In genomic region chr9:5470816-5471215, GRCh38 we compare ENCODE assay signal across 24 cellular contexts. TPM values are rescaled to one million over a fixed set of nuclear protein-coding genes. Genes with fewer than 3 reads are reported as not detected.
DNase-seq lines count a peak whose midpoint lies in the region; ATAC-seq and TF ChIP-seq lines count a peak whose summit lies in the region.
"Had no signal": no experiment of that assay in that cellular context is flagged by ENCODE, and none has a peak within 500 bp of the region (broad histone marks: within the 10 kb centered on the region; RNA-seq: fewer than 3 reads in every experiment).

No MANE protein-coding gene starts in this region.

- peaks cover 23% of the 10 kb centered on the region for H3K4me1 Mint-ChIP-seq in activated CD4-positive, alpha-beta T cell treated with anti-CD3 and anti-CD28 coated beads, Interleukin-2, amount 10 ng/mL, durations not matched to agents 24 days and 14 days
- no peaks in the 10 kb centered on the region for H3K4me1 Mint-ChIP-seq in activated naive CD4-positive, alpha-beta T cell treated with anti-CD3 and anti-CD28 coated beads, Interleukin-2, amount 10 ng/mL, durations not matched to agents 7 days and 5 days
- peaks cover 8 to 27% of the 10 kb centered on the region in 2 donors for H3K4me1 Mint-ChIP-seq in stimulated activated naive B cell treated with anti-CD40 and anti-IgM and Interleukin-4, amounts not matched to agents 10 μg/mL and 1 μg/mL and 100 μg/mL, for 72 hours

- no peak for TF ChIP-seq CTCF in left lung (IDR thresholded peaks at IDR 0.05)

- peaks cover 59% of the 10 kb centered on the region for H3K36me3 Mint-ChIP-seq in activated CD4-positive, alpha-beta T cell treated with anti-CD3 and anti-CD28 coated beads, Interleukin-2, amount 10 ng/mL, durations not matched to agents 24 days and 14 days (ENCODE audit: low read depth)
- H3K36me3 Mint-ChIP-seq in activated naive CD4-positive, alpha-beta T cell treated with anti-CD3 and anti-CD28 coated beads, Interleukin-2, amount 50 U/mL, for 72 hours, result peaks cover 39 to 53% of the 10 kb centered on the region in 2 donors
- peaks cover 36% of the 10 kb centered on the region for H3K36me3 Mint-ChIP-seq in activated naive CD4-positive, alpha-beta T cell treated with anti-CD3 and anti-CD28 coated beads, Interleukin-2, amount 10 ng/mL, durations not matched to agents 7 days and 5 days
- peaks cover 28 to 47% of the 10 kb centered on the region in 2 donors for H3K36me3 Mint-ChIP-seq in stimulated activated naive B cell treated with anti-CD40 and anti-IgM and Interleukin-4, amounts not matched to agents 10 μg/mL and 1 μg/mL and 100 μg/mL, for 72 hours
- H3K36me3 Mint-ChIP-seq: CD14-positive monocyte had no signal

- intact Hi-C loops in activated CD4-positive, alpha-beta T cell treated with anti-CD3 and anti-CD28 coated beads, Interleukin-2, amount 10 ng/mL, durations not matched to agents 24 days and 14 days (cut with micrococcal nuclease), result no loop called here
- intact Hi-C loops in left lung (cut with DNase I), result no loop called here

- H3K27me3 Mint-ChIP-seq in activated CD4-positive, alpha-beta T cell treated with anti-CD3 and anti-CD28 coated beads, Interleukin-2, amount 10 ng/mL, durations not matched to agents 24 days and 14 days, result no peaks in the 10 kb centered on the region
- no peaks in the 10 kb centered on the region for H3K27me3 Mint-ChIP-seq in activated naive CD4-positive, alpha-beta T cell treated with anti-CD3 and anti-CD28 coated beads, Interleukin-2, amount 10 ng/mL, durations not matched to agents 7 days and 5 days
- no peaks in the 10 kb centered on the region for H3K27me3 Mint-ChIP-seq in stimulated activated naive B cell treated with anti-CD40 and anti-IgM and Interleukin-4, amounts not matched to agents 10 μg/mL and 1 μg/mL and 100 μg/mL, for 72 hours
- H3K27me3 Mint-ChIP-seq: CD8-positive, alpha-beta memory T cell had no signal

- no peaks in the 10 kb centered on the region for H3K27me3 ChIP-seq in left lung
- H3K27me3 ChIP-seq: BE2C, MG63 had no signal

- ATAC-seq in activated naive CD4-positive, alpha-beta T cell treated with anti-CD3 and anti-CD28 coated beads, Interleukin-2, amount 50 U/mL, for 72 hours, result peak; percentile 61 to 78
- no peak for ATAC-seq in stimulated activated naive B cell treated with anti-CD40 and anti-IgM and Interleukin-4, amounts not matched to agents 10 μg/mL and 1 μg/mL and 100 μg/mL, for 72 hours (replicated peaks)
- no peak for ATAC-seq in left lung

- no peaks in the 10 kb centered on the region for H3K9me3 ChIP-seq in left lung
- H3K9me3 ChIP-seq: BE2C, MG63 had no signal

- CTCF ChIA-PET in activated naive CD4-positive, alpha-beta T cell treated with anti-CD3 and anti-CD28 coated beads, Interleukin-2, amount 10 ng/mL, durations not matched to agents 7 days and 5 days (lab: Charles Lee), result interaction anchor here (0.6 to 0.8 kb wide), 2 partner anchors 134 to 335 kb away, joined by 3 read pairs; no protein-coding TSS in a partner anchor

- DNase-seq in activated CD4-positive, alpha-beta T cell treated with anti-CD3 and anti-CD28 coated beads, Interleukin-2, amount 10 ng/mL, durations not matched to agents 24 days and 14 days, result no peak
- DNase-seq in activated CD4-positive, alpha-beta T cell treated with anti-CD3 and anti-CD28 coated beads, Interleukin-2, amount 50 U/mL, for 4 hours, result no peak
- no peak for DNase-seq in activated naive CD4-positive, alpha-beta T cell treated with anti-CD3 and anti-CD28 coated beads, Interleukin-2, amount 50 U/mL, for 72 hours (ENCODE audit: low spot score in 2 of 2)
- no peak for DNase-seq in activated naive CD4-positive, alpha-beta T cell treated with anti-CD3 and anti-CD28 coated beads, Interleukin-2, amount 10 ng/mL, durations not matched to agents 7 days and 5 days
- DNase-seq in RKO (ENCODE audit: low spot score) (peak; percentile 53), left lung (no peak)
- no peak for DNase-seq in stimulated activated naive B cell treated with anti-CD40 and anti-IgM and Interleukin-4, amounts not matched to agents 10 μg/mL and 1 μg/mL and 100 μg/mL, for 72 hours
- DNase-seq: 8988T; ACHN; BE2C; CD8-positive, alpha-beta memory T cell; DMS 273 treated with DMSO at 0.1 percent for 48 hours; DMS79; GF-D8; IMR-90; KG1; MG63; NCI-H2029; NCI-H446 treated with DMSO at 0.1 percent for 48 hours; NCI-H526 treated with DMSO at 0.1 percent for 48 hours; PC-9; Right ventricle myocardium superior; RPMI8226 had no signal

- H3K9me3 Mint-ChIP-seq in activated CD4-positive, alpha-beta T cell treated with anti-CD3 and anti-CD28 coated beads, Interleukin-2, amount 10 ng/mL, durations not matched to agents 24 days and 14 days, result peaks cover 10% of the 10 kb centered on the region
- H3K9me3 Mint-ChIP-seq in activated naive CD4-positive, alpha-beta T cell treated with anti-CD3 and anti-CD28 coated beads, Interleukin-2, amount 50 U/mL, for 72 hours, result peaks cover 0 to 7% of the 10 kb centered on the region in 2 donors
- H3K9me3 Mint-ChIP-seq in activated naive CD4-positive, alpha-beta T cell treated with anti-CD3 and anti-CD28 coated beads, Interleukin-2, amount 10 ng/mL, durations not matched to agents 7 days and 5 days, result peaks cover 1% of the 10 kb centered on the region
- peaks cover 0 to 2% of the 10 kb centered on the region in 2 donors for H3K9me3 Mint-ChIP-seq in stimulated activated naive B cell treated with anti-CD40 and anti-IgM and Interleukin-4, amounts not matched to agents 10 μg/mL and 1 μg/mL and 100 μg/mL, for 72 hours

- peak overlapping the region; percentile 27 for H3K27ac Mint-ChIP-seq in activated CD4-positive, alpha-beta T cell treated with anti-CD3 and anti-CD28 coated beads, Interleukin-2, amount 10 ng/mL, durations not matched to agents 24 days and 14 days
- no peak overlapping the region for H3K27ac Mint-ChIP-seq in activated naive CD4-positive, alpha-beta T cell treated with anti-CD3 and anti-CD28 coated beads, Interleukin-2, amount 50 U/mL, for 72 hours
- no peak overlapping the region for H3K27ac Mint-ChIP-seq in activated naive CD4-positive, alpha-beta T cell treated with anti-CD3 and anti-CD28 coated beads, Interleukin-2, amount 10 ng/mL, durations not matched to agents 7 days and 5 days
- peak overlapping the region; percentile 76 for H3K27ac Mint-ChIP-seq in stimulated activated naive B cell treated with anti-CD40 and anti-IgM and Interleukin-4, amounts not matched to agents 10 μg/mL and 1 μg/mL and 100 μg/mL, for 72 hours
- H3K27ac Mint-ChIP-seq: CD14-positive monocyte had no signal

- H3K4me3 ChIP-seq in left lung, result no peak overlapping the region
- H3K4me3 ChIP-seq: MG63, PC-9 had no signal

- H3K36me3 ChIP-seq in left lung, result peaks cover 0 to 51% of the 10 kb centered on the region in 2 donors
- H3K36me3 ChIP-seq: BE2C, MG63 had no signal

- H3K4me1 ChIP-seq in left lung, result peaks cover 0 to 9% of the 10 kb centered on the region in 2 donors
- H3K4me1 ChIP-seq: BE2C had no signal

- H3K4me3 Mint-ChIP-seq in activated CD4-positive, alpha-beta T cell treated with anti-CD3 and anti-CD28 coated beads, Interleukin-2, amount 10 ng/mL, durations not matched to agents 24 days and 14 days, result no peak overlapping the region
- H3K4me3 Mint-ChIP-seq in activated naive CD4-positive, alpha-beta T cell treated with anti-CD3 and anti-CD28 coated beads, Interleukin-2, amount 10 ng/mL, durations not matched to agents 7 days and 5 days, result no peak overlapping the region
- no peak overlapping the region for H3K4me3 Mint-ChIP-seq in stimulated activated naive B cell treated with anti-CD40 and anti-IgM and Interleukin-4, amounts not matched to agents 10 μg/mL and 1 μg/mL and 100 μg/mL, for 72 hours
- H3K4me3 Mint-ChIP-seq: CD14-positive monocyte; CD8-positive, alpha-beta memory T cell had no signal

- H3K27ac ChIP-seq in left lung, result no peak overlapping the region
- H3K27ac ChIP-seq: PC-9 had no signal

RNA-seq across cellular contexts. Expression of gene CD274, which starts 20.5 kb away (rescaled TPM):
- total RNA-seq in activated CD4-positive, alpha-beta T cell treated with anti-CD3 and anti-CD28 coated beads, Interleukin-2, amount 10 ng/mL, durations not matched to agents 24 days and 14 days, result 52.1 and 57.6 TPM in 2 replicates
- total RNA-seq in activated naive CD4-positive, alpha-beta T cell treated with anti-CD3 and anti-CD28 coated beads, Interleukin-2, amount 50 U/mL, for 72 hours, result 10 to 100 TPM; 34.5 to 65.5 TPM
- total RNA-seq in left lung, result 10 to 100 TPM in 1 of 2 donors, 1 to 10 TPM in 1; 9.4 to 21.1 TPM

RNA-seq across cellular contexts. Expression of gene PLGRKT, which starts 33.1 kb away (rescaled TPM):
- 53.0 and 54.4 TPM in 2 replicates for total RNA-seq in activated CD4-positive, alpha-beta T cell treated with anti-CD3 and anti-CD28 coated beads, Interleukin-2, amount 10 ng/mL, durations not matched to agents 24 days and 14 days
- total RNA-seq in activated naive CD4-positive, alpha-beta T cell treated with anti-CD3 and anti-CD28 coated beads, Interleukin-2, amount 50 U/mL, for 72 hours, result 10 to 100 TPM; 30.3 to 48.5 TPM
- 10 to 100 TPM; 23.2 to 26.6 TPM for total RNA-seq in left lung

RNA-seq across cellular contexts. Expression of gene PDCD1LG2, which starts 39.5 kb away (rescaled TPM):
- total RNA-seq in activated CD4-positive, alpha-beta T cell treated with anti-CD3 and anti-CD28 coated beads, Interleukin-2, amount 10 ng/mL, durations not matched to agents 24 days and 14 days, result 1.3 and 1.5 TPM in 2 replicates
- total RNA-seq in activated naive CD4-positive, alpha-beta T cell treated with anti-CD3 and anti-CD28 coated beads, Interleukin-2, amount 50 U/mL, for 72 hours, result under 1 TPM; 0.19 to 0.87 TPM
- 1 to 10 TPM; 1.7 to 4.2 TPM for total RNA-seq in left lung

Comparison
In these comparisons a context has a peak if more than half of its experiments do, and no peak if none do; other contexts are left out.
1. H3K27ac Mint-ChIP-seq: peak in activated CD4-positive, alpha-beta T cell treated with anti-CD3 and anti-CD28 coated beads, Interleukin-2, amount 10 ng/mL, durations not matched to agents 24 days and 14 days (single experiment) and stimulated activated naive B cell treated with anti-CD40 and anti-IgM and Interleukin-4, amounts not matched to agents 10 μg/mL and 1 μg/mL and 100 μg/mL, for 72 hours (single experiment); none in activated naive CD4-positive, alpha-beta T cell treated with anti-CD3 and anti-CD28 coated beads, Interleukin-2, amount 50 U/mL, for 72 hours (0 of 2) and activated naive CD4-positive, alpha-beta T cell treated with anti-CD3 and anti-CD28 coated beads, Interleukin-2, amount 10 ng/mL, durations not matched to agents 7 days and 5 days (single experiment).
2. ATAC-seq: peak in activated naive CD4-positive, alpha-beta T cell treated with anti-CD3 and anti-CD28 coated beads, Interleukin-2, amount 50 U/mL, for 72 hours (2 of 2); none in stimulated activated naive B cell treated with anti-CD40 and anti-IgM and Interleukin-4, amounts not matched to agents 10 μg/mL and 1 μg/mL and 100 μg/mL, for 72 hours (0 of 2) and left lung (single experiment).